In the genomic region with DNA sequence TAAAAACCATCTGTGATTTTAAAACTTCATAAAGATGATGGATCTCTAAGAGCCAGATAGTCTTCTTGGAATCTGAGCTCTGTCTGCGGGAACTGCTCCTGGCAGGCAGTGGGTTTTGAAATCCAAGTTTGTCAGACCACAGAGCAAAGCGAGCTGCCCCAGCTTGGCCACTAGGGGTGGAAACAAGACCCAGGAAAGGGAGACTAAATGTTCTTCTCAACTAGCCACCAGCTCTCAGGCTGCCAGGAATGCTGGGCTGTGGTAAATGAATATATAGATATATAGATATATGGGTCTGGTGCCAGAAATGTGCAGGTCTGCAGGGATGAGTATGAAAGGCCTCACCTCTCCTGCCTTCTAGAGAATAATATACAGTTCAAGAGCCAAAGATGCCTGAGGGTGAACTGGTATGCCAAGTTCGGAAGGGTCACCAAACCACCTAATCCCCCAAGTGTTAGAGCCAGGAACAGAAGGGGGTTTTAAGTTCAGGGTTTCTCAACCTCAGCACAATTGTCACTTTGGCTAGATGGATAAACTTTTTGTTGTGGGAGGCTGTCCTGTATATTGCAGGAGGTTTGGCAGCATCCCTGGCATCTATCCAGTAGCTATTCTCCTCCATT, we compare ENCODE assay signal across 8 cellular contexts.
DNase-seq lines count a peak whose midpoint lies in the region; ATAC-seq and TF ChIP-seq lines count a peak whose summit lies in the region.

No MANE protein-coding gene starts in this region.

- no peaks in the 10 kb centered on the region for H3K9me3 Mint-ChIP-seq in type B pancreatic cell

- DNase-seq in NCI-H345 (lab: John Stamatoyannopoulos, UW) (peak; percentile 22), NCI-H345 treated with DMSO at 0.1 percent for 48 hours (lab: John Stamatoyannopoulos, UW; ENCODE audit: unreplicated experiment) (no peak), T1000 (lab: John Stamatoyannopoulos, UW) (peak; percentile 21), hepatic stellate cell (ENCODE audit: low spot score) (peak; percentile 65), type B pancreatic cell (ENCODE audit: extremely low spot score, unreplicated experiment) (no peak), GF-D8 (lab: John Stamatoyannopoulos, UW) (no peak), SHP77 (lab: John Stamatoyannopoulos, UW) (no peak)

- H3K4me1 Mint-ChIP-seq in type B pancreatic cell (ENCODE audit: unreplicated experiment), result no peaks in the 10 kb centered on the region

- TF ChIP-seq CTCF in type B pancreatic cell (conservative IDR thresholded peaks at IDR 0.05), result peak; percentile 73

- ATAC-seq in GM21447 (IDR thresholded peaks at IDR 0.05; ENCODE audit: unreplicated experiment), result no peak

- H3K4me3 Mint-ChIP-seq in type B pancreatic cell, result no peak overlapping the region

- H3K27me3 Mint-ChIP-seq in type B pancreatic cell, result no peaks in the 10 kb centered on the region

- H3K36me3 Mint-ChIP-seq in type B pancreatic cell, result no peaks in the 10 kb centered on the region

- H3K27ac Mint-ChIP-seq in type B pancreatic cell, result no peak overlapping the region

Comparison
In these comparisons a context has a peak if more than half of its experiments do, and no peak if none do; other contexts are left out.
1. DNase-seq: peak in NCI-H345 (single experiment), T1000 (single experiment) and hepatic stellate cell (single experiment); none in NCI-H345 treated with DMSO at 0.1 percent for 48 hours (single experiment), type B pancreatic cell (single experiment), GF-D8 (single experiment) and SHP77 (0 of 2).